ENCODE assay signal across 8 cellular contexts in genomic region chr12:32139064-32139421, GRCh38. TPM values are rescaled to one million over a fixed set of nuclear protein-coding genes. Genes with fewer than 3 reads are reported as not detected.
DNase-seq lines count a peak whose midpoint lies in the region; ATAC-seq and TF ChIP-seq lines count a peak whose summit lies in the region.

No MANE protein-coding gene starts in this region.

- H3K27ac Mint-ChIP-seq in CD4-positive, CD25-positive, alpha-beta regulatory T cell: peak overlapping the region in 2 of 3 donors; percentile 83 to 93
- peak overlapping the region; percentile 61 for H3K27ac Mint-ChIP-seq in T-helper 1 cell treated with Interleukin-12 subunit alpha and Interleukin-12 subunit beta and Interleukin-4 antibody, amounts not matched to agents 30 μg/mL and 1 μg/mL, for 36 hours
- peak overlapping the region; percentile 98 for H3K27ac Mint-ChIP-seq in glutamatergic neuron (ENCODE audit: unreplicated experiment)

- H3K36me3 Mint-ChIP-seq in CD4-positive, CD25-positive, alpha-beta regulatory T cell: no peaks in the 10 kb centered on the region
- no peaks in the 10 kb centered on the region for H3K36me3 Mint-ChIP-seq in T-helper 1 cell treated with Interleukin-12 subunit alpha and Interleukin-12 subunit beta and Interleukin-4 antibody, amounts not matched to agents 30 μg/mL and 1 μg/mL, for 36 hours (ENCODE audit: low read depth)
- no peaks in the 10 kb centered on the region for H3K36me3 Mint-ChIP-seq in glutamatergic neuron (ENCODE audit: unreplicated experiment)

- H3K4me3 Mint-ChIP-seq in CD4-positive, CD25-positive, alpha-beta regulatory T cell: peak overlapping the region; percentile 84 to 94 (median 90)
- peak overlapping the region; percentile 76 for H3K4me3 Mint-ChIP-seq in T-helper 1 cell treated with Interleukin-12 subunit alpha and Interleukin-12 subunit beta and Interleukin-4 antibody, amounts not matched to agents 30 μg/mL and 1 μg/mL, for 36 hours
- H3K4me3 Mint-ChIP-seq in glutamatergic neuron (ENCODE audit: unreplicated experiment): peak overlapping the region; percentile 85

- TF ChIP-seq CTCF in glutamatergic neuron (IDR thresholded peaks at IDR 0.05; ENCODE audit: partially characterized antibody, unreplicated experiment): no peak

- H3K4me1 ChIP-seq in CD4-positive, CD25-positive, alpha-beta regulatory T cell (ENCODE audit: control insufficient read depth, insufficient read depth, low read length, poor library complexity, severe bottlenecking): peaks cover 18% of the 10 kb centered on the region

- peak in 2 of 3 donors; percentile 23 to 73 for DNase-seq in CD4-positive, CD25-positive, alpha-beta regulatory T cell
- DNase-seq in glutamatergic neuron (no peak), DMS153 (lab: John Stamatoyannopoulos, UW) (no peak), NCI-H2196 (lab: John Stamatoyannopoulos, UW; ENCODE audit: unreplicated experiment) (no peak)
- peak; percentile 38 for DNase-seq in stimulated activated CD4-positive, alpha-beta T cell treated with anti-CD3 and anti-CD28 coated beads, Interleukin-4, amount 100 ng/mL, for 24 hours

- no peaks in the 10 kb centered on the region for H3K9me3 ChIP-seq in CD4-positive, CD25-positive, alpha-beta regulatory T cell (ENCODE audit: control insufficient read depth in 2 of 2, low read length in 2 of 2)

- no peaks in the 10 kb centered on the region for H3K36me3 ChIP-seq in CD4-positive, CD25-positive, alpha-beta regulatory T cell (ENCODE audit: control insufficient read depth, insufficient read depth, low read length)

- no peak overlapping the region for H3K27ac ChIP-seq in CD4-positive, CD25-positive, alpha-beta regulatory T cell (ENCODE audit: insufficient read depth, low read length, poor library complexity, severe bottlenecking)

- ATAC-seq in CD4-positive, CD25-positive, alpha-beta regulatory T cell (ENCODE audit: low read depth in 2 of 2): peak; percentile 55 to 59
- ATAC-seq in GM18909 (IDR thresholded peaks at IDR 0.05; ENCODE audit: poor library complexity, unreplicated experiment) (peak; percentile 91), HG03103 (IDR thresholded peaks at IDR 0.05; ENCODE audit: low read depth, unreplicated experiment) (peak; percentile 92)

- H3K4me1 Mint-ChIP-seq in CD4-positive, CD25-positive, alpha-beta regulatory T cell: peaks cover 21 to 45% (median 33%) of the 10 kb centered on the region in 4 donors
- peaks cover 17% of the 10 kb centered on the region for H3K4me1 Mint-ChIP-seq in T-helper 1 cell treated with Interleukin-12 subunit alpha and Interleukin-12 subunit beta and Interleukin-4 antibody, amounts not matched to agents 30 μg/mL and 1 μg/mL, for 36 hours (ENCODE audit: low read depth)
- H3K4me1 Mint-ChIP-seq in glutamatergic neuron (ENCODE audit: low read depth, unreplicated experiment): peaks cover 52% of the 10 kb centered on the region

- no peaks in the 10 kb centered on the region for H3K9me3 Mint-ChIP-seq in CD4-positive, CD25-positive, alpha-beta regulatory T cell
- no peaks in the 10 kb centered on the region for H3K9me3 Mint-ChIP-seq in T-helper 1 cell treated with Interleukin-12 subunit alpha and Interleukin-12 subunit beta and Interleukin-4 antibody, amounts not matched to agents 30 μg/mL and 1 μg/mL, for 36 hours
- peaks cover 24% of the 10 kb centered on the region for H3K9me3 Mint-ChIP-seq in glutamatergic neuron (ENCODE audit: unreplicated experiment)

- H3K27me3 ChIP-seq in CD4-positive, CD25-positive, alpha-beta regulatory T cell (ENCODE audit: control insufficient read depth, insufficient read depth, low read length): no peaks in the 10 kb centered on the region

- H3K4me3 ChIP-seq in CD4-positive, CD25-positive, alpha-beta regulatory T cell (ENCODE audit: low read depth, low read length): peak overlapping the region; percentile 74

- H3K27me3 Mint-ChIP-seq in CD4-positive, CD25-positive, alpha-beta regulatory T cell: no peaks in the 10 kb centered on the region
- H3K27me3 Mint-ChIP-seq in T-helper 1 cell treated with Interleukin-12 subunit alpha and Interleukin-12 subunit beta and Interleukin-4 antibody, amounts not matched to agents 30 μg/mL and 1 μg/mL, for 36 hours (ENCODE audit: low read depth): peaks cover 12% of the 10 kb centered on the region
- H3K27me3 Mint-ChIP-seq in glutamatergic neuron (ENCODE audit: unreplicated experiment): peaks cover 10% of the 10 kb centered on the region

RNA-seq across cellular contexts. Expression of gene BICD1, which starts 32.4 kb away (rescaled TPM):
- 23.6 TPM for total RNA-seq in CD4-positive, CD25-positive, alpha-beta regulatory T cell
- polyA plus RNA-seq in CD4-positive, CD25-positive, alpha-beta regulatory T cell: 1 to 10 TPM; 8.0 to 9.6 (median 8.8) TPM
- total RNA-seq in glutamatergic neuron (ENCODE audit: unreplicated experiment): 561 TPM

Comparison
In these comparisons a context has a peak if more than half of its experiments do, and no peak if none do; other contexts are left out.
1. DNase-seq: peak in CD4-positive, CD25-positive, alpha-beta regulatory T cell (2 of 3) and stimulated activated CD4-positive, alpha-beta T cell treated with anti-CD3 and anti-CD28 coated beads, Interleukin-4, amount 100 ng/mL, for 24 hours (single experiment); none in glutamatergic neuron (single experiment), DMS153 (single experiment) and NCI-H2196 (single experiment).
2. RNA of gene BICD1, which starts 32.4 kb away (total RNA-seq): 561 TPM in glutamatergic neuron (single experiment); 23.6 TPM in CD4-positive, CD25-positive, alpha-beta regulatory T cell (single experiment); every median in the first group is over 10 times any median in the second.
3. Peak in every context shown above with its lines, with median percentiles within 50 percentile points of each other: ATAC-seq, H3K27ac Mint-ChIP-seq and H3K4me3 Mint-ChIP-seq.